In the genomic region with DNA sequence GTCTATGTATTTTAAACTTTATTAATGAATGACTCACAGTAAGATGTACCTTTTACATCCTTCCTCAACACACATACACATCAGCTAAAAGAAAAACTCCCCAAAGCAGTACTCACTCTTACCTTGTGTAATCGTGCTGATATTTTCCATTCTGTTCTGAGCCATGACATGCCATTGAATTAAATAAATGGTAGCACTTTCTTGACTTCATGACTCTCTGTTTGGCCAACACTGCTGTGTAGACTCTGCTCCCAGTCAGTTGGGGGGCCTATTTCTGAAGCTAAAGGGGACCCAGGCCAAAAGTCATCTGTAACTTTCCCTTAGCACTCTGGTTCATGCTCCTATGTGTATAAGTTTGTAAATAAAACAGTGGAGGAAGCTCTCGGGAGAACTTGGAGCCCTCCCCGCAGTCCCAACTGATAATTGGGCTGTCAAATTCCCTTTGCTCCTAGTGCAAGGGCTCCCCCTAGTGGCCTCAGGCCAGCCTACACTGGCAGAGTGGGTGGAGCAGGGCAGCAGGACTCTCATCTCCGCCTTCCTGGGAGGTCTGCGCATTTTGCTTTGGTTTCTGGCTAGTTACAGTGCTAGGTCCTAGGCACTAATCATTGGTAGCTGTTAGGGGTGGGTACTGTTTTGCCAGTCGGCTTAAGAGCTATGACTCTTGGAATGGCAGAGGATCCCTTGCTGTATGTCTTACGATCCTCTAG, we compare ENCODE assay signal across 9 cellular contexts. TPM values are rescaled to one million over a fixed set of nuclear protein-coding genes. Genes with fewer than 3 reads are reported as not detected.
DNase-seq lines count a peak whose midpoint lies in the region; ATAC-seq and TF ChIP-seq lines count a peak whose summit lies in the region.
"Had no signal": no experiment of that assay in that cellular context is flagged by ENCODE, and none has a peak within 500 bp of the region (broad histone marks: within the 10 kb centered on the region; RNA-seq: fewer than 3 reads in every experiment).

No MANE protein-coding gene starts in this region.

- H3K27ac ChIP-seq in HEK293 (ENCODE audit: extremely low read depth, low read depth, low read length) (no peak overlapping the region), heart left ventricle (no peak overlapping the region)

- POLR2A ChIA-PET in HEK293 (lab: Yijun Ruan, JAX), result no interaction called here

- TF ChIP-seq CTCF in GM12865 (IDR thresholded peaks at IDR 0.05; ENCODE audit: insufficient read depth, low read depth, low read length, missing control alignments) (peak; percentile 97), HEK293 (tag by site-specific recombination; IDR thresholded peaks at IDR 0.05) (peak; percentile 61; the same call in 1 of the 2 replicates), heart left ventricle (IDR thresholded peaks at IDR 0.05) (peak; percentile 86 to 97 (median 92))

- no peaks in the 10 kb centered on the region for H3K9me3 ChIP-seq in HEK293 (ENCODE audit: control insufficient read depth, insufficient read depth, low read depth, low read length)
- no peaks in the 10 kb centered on the region; the same call in 1 of the 2 replicates for H3K9me3 ChIP-seq in MG63
- H3K9me3 ChIP-seq in heart left ventricle, result no peaks in the 10 kb centered on the region

- H3K4me1 ChIP-seq in HEK293 (ENCODE audit: control insufficient read depth, insufficient read depth, low read length) (no peaks in the 10 kb centered on the region), heart left ventricle (peaks cover 0 to 32% (median 8%) of the 10 kb centered on the region in 12 donors)

- peak; percentile 74 for DNase-seq in GM12865 (ENCODE audit: low read depth)
- peak; percentile 71 for DNase-seq in MG63
- DNase-seq in SKM-1 (lab: John Stamatoyannopoulos, UW; ENCODE audit: unreplicated experiment), result peak; percentile 66
- peak; percentile 33 for DNase-seq in activated naive CD8-positive, alpha-beta T cell treated with anti-CD3 and anti-CD28 coated beads, Interleukin-2, amount 50 U/mL, for 16 hours (ENCODE audit: low read depth, low spot score)
- peak; percentile 73 to 86 (median 76) for DNase-seq in heart left ventricle
- peak; percentile 31 for DNase-seq in putamen (ENCODE audit: low spot score)
- DNase-seq in GDM1 (lab: John Stamatoyannopoulos, UW), result no peak

- peak; percentile 38 to 78 (median 67) for ATAC-seq in heart left ventricle

- intact Hi-C loops in heart left ventricle (cut with DNase I), result loop anchor here in 7 of 10 donors (2.0 to 10.0 kb wide), 5 partner anchors 62 to 1536 kb away; no protein-coding TSS in a partner anchor

- 19 to 22% (median 20%) methylated on average over 6 to 7 of the region's 7 CpGs for WGBS in heart left ventricle, 4 donors

- TF ChIP-seq POLR2A in heart left ventricle (IDR thresholded peaks at IDR 0.05), result no peak

- H3K36me3 ChIP-seq in HEK293 (ENCODE audit: control insufficient read depth in 2 of 2, insufficient read depth in 1 of 2, low read length in 2 of 2), result no peaks in the 10 kb centered on the region
- no peaks in the 10 kb centered on the region for H3K36me3 ChIP-seq in MG63
- H3K36me3 ChIP-seq in heart left ventricle, result no peaks in the 10 kb centered on the region

- H3K4me3 ChIP-seq in GM12865 (ENCODE audit: low read depth, low read length) (no peak overlapping the region), HEK293 (ENCODE audit: low read depth, low read length) (no peak overlapping the region), MG63 (no peak overlapping the region), heart left ventricle (no peak overlapping the region)

- CTCF ChIA-PET in HEK293 (lab: Yijun Ruan, JAX), result interaction anchor here (0.5 to 3.7 kb wide), 46 partner anchors 10 to 1536 kb away, joined by 3 to 28 read pairs (median 4); no protein-coding TSS in a partner anchor

- H3K27me3 ChIP-seq in MG63 (no peaks in the 10 kb centered on the region), heart left ventricle (peaks cover 0 to 3% (median 0%) of the 10 kb centered on the region in 9 donors)

TF ChIP-seq in HEK293, 187 proteins besides CTCF, POLR2A, EP300 and RAD21 (continues in another document):
- TF ChIP-seq ZSCAN30 (tag by site-specific recombination; IDR thresholded peaks at IDR 0.05), result peak; percentile 74; the same call in 1 of the 2 replicates
- TF ChIP-seq, protein P1, sequence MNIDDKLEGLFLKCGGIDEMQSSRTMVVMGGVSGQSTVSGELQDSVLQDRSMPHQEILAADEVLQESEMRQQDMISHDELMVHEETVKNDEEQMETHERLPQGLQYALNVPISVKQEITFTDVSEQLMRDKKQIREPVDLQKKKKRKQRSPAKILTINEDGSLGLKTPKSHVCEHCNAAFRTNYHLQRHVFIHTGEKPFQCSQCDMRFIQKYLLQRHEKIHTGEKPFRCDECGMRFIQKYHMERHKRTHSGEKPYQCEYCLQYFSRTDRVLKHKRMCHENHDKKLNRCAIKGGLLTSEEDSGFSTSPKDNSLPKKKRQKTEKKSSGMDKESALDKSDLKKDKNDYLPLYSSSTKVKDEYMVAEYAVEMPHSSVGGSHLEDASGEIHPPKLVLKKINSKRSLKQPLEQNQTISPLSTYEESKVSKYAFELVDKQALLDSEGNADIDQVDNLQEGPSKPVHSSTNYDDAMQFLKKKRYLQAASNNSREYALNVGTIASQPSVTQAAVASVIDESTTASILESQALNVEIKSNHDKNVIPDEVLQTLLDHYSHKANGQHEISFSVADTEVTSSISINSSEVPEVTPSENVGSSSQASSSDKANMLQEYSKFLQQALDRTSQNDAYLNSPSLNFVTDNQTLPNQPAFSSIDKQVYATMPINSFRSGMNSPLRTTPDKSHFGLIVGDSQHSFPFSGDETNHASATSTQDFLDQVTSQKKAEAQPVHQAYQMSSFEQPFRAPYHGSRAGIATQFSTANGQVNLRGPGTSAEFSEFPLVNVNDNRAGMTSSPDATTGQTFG (tag by site-specific recombination; IDR thresholded peaks at IDR 0.05; ENCODE audit: borderline replicate concordance), result no peak
- TF ChIP-seq ZNF501 (tag by site-specific recombination; IDR thresholded peaks at IDR 0.05), result no peak
- TF ChIP-seq ZNF792 (tag by site-specific recombination; IDR thresholded peaks at IDR 0.05), result no peak
- TF ChIP-seq ZNF510 (tag by site-specific recombination; IDR thresholded peaks at IDR 0.05; ENCODE audit: insufficient replicate concordance), result no peak
- TF ChIP-seq EGR2 (tag by site-specific recombination; IDR thresholded peaks at IDR 0.05; ENCODE audit: low read depth), result no peak
- TF ChIP-seq ZNF132 (tag by site-specific recombination; IDR thresholded peaks at IDR 0.05; ENCODE audit: borderline replicate concordance), result no peak
- no peak for TF ChIP-seq ZNF24 (tag by site-specific recombination; IDR thresholded peaks at IDR 0.05)
- no peak for TF ChIP-seq ZBTB17 (tag by site-specific recombination; IDR thresholded peaks at IDR 0.05)
- no peak for TF ChIP-seq ZNF292 (tag by site-specific recombination; IDR thresholded peaks at IDR 0.05; ENCODE audit: borderline replicate concordance, low read depth)
- no peak for TF ChIP-seq SP2 (tag by site-specific recombination; IDR thresholded peaks at IDR 0.05)
- no peak for TF ChIP-seq ZNF366 (tag by site-specific recombination; conservative IDR thresholded peaks at IDR 0.05)
- TF ChIP-seq ZNF341 (tag by site-specific recombination; IDR thresholded peaks at IDR 0.05; ENCODE audit: low read depth), result no peak
- TF ChIP-seq ZNF221 (tag by site-specific recombination; IDR thresholded peaks at IDR 0.05; ENCODE audit: borderline replicate concordance), result no peak
- no peak for TF ChIP-seq ZNF555 (tag by site-specific recombination; conservative IDR thresholded peaks at IDR 0.05)
- TF ChIP-seq ZNF19 (tag by site-specific recombination; IDR thresholded peaks at IDR 0.05; ENCODE audit: low read depth), result no peak
- TF ChIP-seq HOXD13 (CRISPR knock-in tag; IDR thresholded peaks at IDR 0.05; ENCODE audit: borderline replicate concordance), result no peak
- TF ChIP-seq ZNF544 (tag by site-specific recombination; IDR thresholded peaks at IDR 0.05), result no peak
- TF ChIP-seq ZNF654 (tag by site-specific recombination; IDR thresholded peaks at IDR 0.05; ENCODE audit: low read depth), result peak; percentile 93
- no peak for TF ChIP-seq ZNF121 (tag by site-specific recombination; IDR thresholded peaks at IDR 0.05)
- TF ChIP-seq ZNF843 (tag by site-specific recombination; IDR thresholded peaks at IDR 0.05), result no peak
- no peak for TF ChIP-seq ZIC2 (tag by site-specific recombination; IDR thresholded peaks at IDR 0.05)
- TF ChIP-seq ZNF660 (tag by site-specific recombination; IDR thresholded peaks at IDR 0.05), result peak; percentile 83
- TF ChIP-seq, protein P2, sequence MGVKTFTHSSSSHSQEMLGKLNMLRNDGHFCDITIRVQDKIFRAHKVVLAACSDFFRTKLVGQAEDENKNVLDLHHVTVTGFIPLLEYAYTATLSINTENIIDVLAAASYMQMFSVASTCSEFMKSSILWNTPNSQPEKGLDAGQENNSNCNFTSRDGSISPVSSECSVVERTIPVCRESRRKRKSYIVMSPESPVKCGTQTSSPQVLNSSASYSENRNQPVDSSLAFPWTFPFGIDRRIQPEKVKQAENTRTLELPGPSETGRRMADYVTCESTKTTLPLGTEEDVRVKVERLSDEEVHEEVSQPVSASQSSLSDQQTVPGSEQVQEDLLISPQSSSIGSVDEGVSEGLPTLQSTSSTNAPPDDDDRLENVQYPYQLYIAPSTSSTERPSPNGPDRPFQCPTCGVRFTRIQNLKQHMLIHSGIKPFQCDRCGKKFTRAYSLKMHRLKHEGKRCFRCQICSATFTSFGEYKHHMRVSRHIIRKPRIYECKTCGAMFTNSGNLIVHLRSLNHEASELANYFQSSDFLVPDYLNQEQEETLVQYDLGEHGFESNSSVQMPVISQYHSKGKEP (tag by site-specific recombination; IDR thresholded peaks at IDR 0.05), result 0 out of 2 replicates have a peak, but pooled peaks have one; percentile 12
- no peak for TF ChIP-seq GLIS2 (tag by site-specific recombination; IDR thresholded peaks at IDR 0.05)
- no peak for TF ChIP-seq ZNF610 (tag by site-specific recombination; IDR thresholded peaks at IDR 0.05; ENCODE audit: borderline replicate concordance)
- no peak for TF ChIP-seq KLF7 (tag by site-specific recombination; IDR thresholded peaks at IDR 0.05; ENCODE audit: borderline replicate concordance)
- 0 out of 2 replicates have a peak, but pooled peaks have one; percentile 29 for TF ChIP-seq ZEB2 (tag by site-specific recombination; IDR thresholded peaks at IDR 0.05)

RNA-seq across cellular contexts. Expression of a gene that starts 1.7 kb away (rescaled TPM):
- total RNA-seq in MG63 (2014; rRNA removed; shearing (Covaris generic); ENCODE audit: low replicate concordance), result not detected in 2 replicates
- total RNA-seq in heart left ventricle, result 10 to 100 TPM in 3 of 9 donors, 1 to 10 TPM in 6; 4.9 to 14.5 (median 9.1) TPM
- polyA plus RNA-seq in heart left ventricle, result 10 to 100 TPM in 1 of 2 donors, under 1 TPM in 1; 0.15 to 46.3 TPM
- total RNA-seq: skeletal muscle tissue had no signal

RNA-seq across cellular contexts. Expression of a gene that starts 33.7 kb away (rescaled TPM):
- total RNA-seq in MG63 (2014; rRNA removed; shearing (Covaris generic); ENCODE audit: low replicate concordance), result not detected in 2 replicates
- not detected for total RNA-seq in heart left ventricle
- polyA plus RNA-seq in heart left ventricle, result not detected
- total RNA-seq: skeletal muscle tissue had no signal
